ENCODE assay signal across 34 cellular contexts in genomic region chr10:71721313-71721712, GRCh38. TPM values are rescaled to one million over a fixed set of nuclear protein-coding genes. Genes with fewer than 3 reads are reported as not detected.
"Had no signal": no experiment of that assay in that cellular context is flagged by ENCODE, and none has a peak within 500 bp of the region (broad histone marks: within the 10 kb centered on the region; RNA-seq: fewer than 3 reads in every experiment).

No MANE protein-coding gene starts in this region.

- H3K27me3 ChIP-seq: esophagus squamous epithelium, ovary, right lobe of liver, stomach, suprapubic skin, tibial artery, upper lobe of right lung had no signal

- ATAC-seq: activated T-cell treated with anti-CD3 and anti-CD28 coated beads, Interleukin-2, amount 50 U/mL, for 4 hours; left lobe of liver; lower lobe of right lung; natural killer cell treated with Interleukin-12 subunit alpha and Interleukin-12 subunit beta and Interleukin-15 and Interleukin-18, amount 100 ng/mL, for 72 hours; right lobe of liver; upper lobe of right lung had no signal

- H3K4me3 Mint-ChIP-seq: activated CD4-positive, alpha-beta memory T cell treated with anti-CD3 and anti-CD28 coated beads for 36 hours; activated T-cell treated with anti-CD3 and anti-CD28 coated beads, Interleukin-2, amount 50 U/mL, for 4 hours; central memory CD8-positive, alpha-beta T cell; natural killer cell treated with Interleukin-12 subunit alpha and Interleukin-12 subunit beta and Interleukin-15 and Interleukin-18, amount 100 ng/mL, for 72 hours had no signal

- H3K27ac ChIP-seq: epithelial cell of prostate, esophagus squamous epithelium, lower lobe of right lung, right lobe of liver, stomach, suprapubic skin, tibial artery, upper lobe of right lung, VCaP had no signal

- H3K9me3 Mint-ChIP-seq: activated CD4-positive, alpha-beta memory T cell treated with anti-CD3 and anti-CD28 coated beads for 36 hours; activated T-cell treated with anti-CD3 and anti-CD28 coated beads, Interleukin-2, amount 50 U/mL, for 4 hours; activated T-helper 2 cell treated with anti-CD3 and anti-CD28 coated beads, Interferon-gamma antibody, Interleukin-2, Interleukin-4, amounts not matched to agents 10 μg/mL and 5 μg/mL and 100 μg/mL, durations not matched to agents 14 hours and 24 hours and 36 hours; central memory CD8-positive, alpha-beta T cell; natural killer cell treated with Interleukin-12 subunit alpha and Interleukin-12 subunit beta and Interleukin-15 and Interleukin-18, amount 100 ng/mL, for 72 hours had no signal

- H3K36me3 ChIP-seq: esophagus squamous epithelium, lower lobe of right lung, ovary, right lobe of liver, stomach, suprapubic skin, tibial artery, upper lobe of right lung had no signal

- H3K36me3 Mint-ChIP-seq: activated CD4-positive, alpha-beta memory T cell treated with anti-CD3 and anti-CD28 coated beads for 36 hours; natural killer cell treated with Interleukin-12 subunit alpha and Interleukin-12 subunit beta and Interleukin-15 and Interleukin-18, amount 100 ng/mL, for 72 hours had no signal

- H3K4me3 ChIP-seq: esophagus squamous epithelium, lower lobe of right lung, ovary, right lobe of liver, stomach, suprapubic skin, tibial artery, upper lobe of right lung had no signal

- H3K4me1 ChIP-seq: right lobe of liver had no signal

- FAIRE-seq: endometrium, TTC549 had no signal

- DNase-seq: activated CD4-positive, alpha-beta memory T cell treated with anti-CD3 and anti-CD28 coated beads for 36 hours; activated CD4-positive, alpha-beta T cell treated with anti-CD3 and anti-CD28 coated beads for 48 hours; activated CD8-positive, alpha-beta memory T cell treated with anti-CD3 and anti-CD28 coated beads, Interleukin-2, amount 50 U/mL, for 4 hours; activated T-cell treated with anti-CD3 and anti-CD28 coated beads, Interleukin-2, amount 50 U/mL, for 4 hours; anterior cingulate cortex; dermis blood vessel endothelial cell; effector CD4-positive, alpha-beta T cell; esophagus squamous epithelium; foreskin melanocyte; kidney glomerular epithelial cell; lower lobe of right lung; mesenchymal stem cell; ovary; right lobe of liver; stimulated activated CD4-positive, alpha-beta T cell treated with anti-CD3 and anti-CD28 coated beads, Interleukin-2, amount 100 ng/mL, for 48 hours; stomach; T-helper 1 cell; T-helper 9 cell; tibial artery; upper lobe of right lung had no signal

- H3K9me3 ChIP-seq: esophagus squamous epithelium, lower lobe of right lung, ovary, right lobe of liver, stomach, suprapubic skin, tibial artery, upper lobe of right lung had no signal

- H3K27ac Mint-ChIP-seq: activated CD4-positive, alpha-beta memory T cell treated with anti-CD3 and anti-CD28 coated beads for 36 hours; activated T-helper 2 cell treated with anti-CD3 and anti-CD28 coated beads, Interferon-gamma antibody, Interleukin-2, Interleukin-4, amounts not matched to agents 10 μg/mL and 5 μg/mL and 100 μg/mL, durations not matched to agents 14 hours and 24 hours and 36 hours; progenitor cell of endocrine pancreas had no signal

- H3K27me3 Mint-ChIP-seq: activated CD4-positive, alpha-beta memory T cell treated with anti-CD3 and anti-CD28 coated beads for 36 hours; central memory CD8-positive, alpha-beta T cell; natural killer cell treated with Interleukin-12 subunit alpha and Interleukin-12 subunit beta and Interleukin-15 and Interleukin-18, amount 100 ng/mL, for 72 hours had no signal

RNA-seq across cellular contexts. Expression of gene C10orf105, which starts 1.7 kb away (rescaled TPM):
- total RNA-seq: bronchial epithelial cell; glomerular endothelial cell; left lobe of liver; natural killer cell treated with Interleukin-12 subunit alpha and Interleukin-12 subunit beta and Interleukin-15 and Interleukin-18, amount 100 ng/mL, for 72 hours; progenitor cell of endocrine pancreas; renal cortical epithelial cell; skeletal muscle tissue; stomach had no signal
